In genomic region chr12:49187184-49187583, GRCh38 we compare ENCODE assay signal across 8 cellular contexts. TPM values are rescaled to one million over a fixed set of nuclear protein-coding genes. Genes with fewer than 3 reads are reported as not detected.
DNase-seq lines count a peak whose midpoint lies in the region; ATAC-seq lines count a peak whose summit lies in the region.

No MANE protein-coding gene starts in this region.

- H3K36me3 Mint-ChIP-seq in activated T-helper 17 cell treated with anti-CD3 and anti-CD28 coated beads, Interleukin-2, amount 50 U/mL, for 72 hours (ENCODE audit: low read depth), result peaks cover 52% of the 10 kb centered on the region
- peaks cover 17% of the 10 kb centered on the region for H3K36me3 Mint-ChIP-seq in stimulated activated memory B cell treated with anti-CD40 and anti-IgM and Interleukin-4, amounts not matched to agents 10 μg/mL and 1 μg/mL and 100 μg/mL, for 72 hours

- H3K14ac ChIP-seq in trophoblast cell (ENCODE audit: low read length), result no peak overlapping the region

- peaks cover 30 to 40% (median 32%) of the 10 kb centered on the region in 11 experiments for H3K36me3 ChIP-seq in BLaER1 treated with 17β-estradiol and CSF1 and Interleukin-3, amounts not matched to agents 10 nM and 100 nM
- peaks cover 16 to 20% of the 10 kb centered on the region in 2 experiments for H3K36me3 ChIP-seq in trophoblast cell (ENCODE audit: control insufficient read depth in 1 of 2, insufficient read depth in 2 of 2, low read length in 2 of 2)

- peaks cover 16% of the 10 kb centered on the region for H3K4me1 Mint-ChIP-seq in activated T-helper 17 cell treated with anti-CD3 and anti-CD28 coated beads, Interleukin-2, amount 50 U/mL, for 72 hours
- H3K4me1 Mint-ChIP-seq in stimulated activated memory B cell treated with anti-CD40 and anti-IgM and Interleukin-4, amounts not matched to agents 10 μg/mL and 1 μg/mL and 100 μg/mL, for 72 hours, result peaks cover 6% of the 10 kb centered on the region

- DNase-seq in NCI-H1105 (lab: John Stamatoyannopoulos, UW) (peak; percentile 37), Right ventricle myocardium superior (peak; percentile 66), trophoblast cell (no peak), SW 1271 (lab: John Stamatoyannopoulos, UW) (no peak)

- H3K9me3 ChIP-seq in BLaER1 treated with 17β-estradiol and CSF1 and Interleukin-3, amounts not matched to agents 10 nM and 100 nM (replicated peaks in 1 of 11), result no peaks in the 10 kb centered on the region
- H3K9me3 ChIP-seq in trophoblast cell (ENCODE audit: insufficient read depth, low read depth, low read length), result no peaks in the 10 kb centered on the region

- no peak overlapping the region for H2AFZ ChIP-seq in trophoblast cell (ENCODE audit: insufficient read depth, low read length, poor library complexity)

- H3K23ac ChIP-seq in trophoblast cell (ENCODE audit: low read length), result no peak overlapping the region

- H3K27ac Mint-ChIP-seq in activated T-helper 17 cell treated with anti-CD3 and anti-CD28 coated beads, Interleukin-2, amount 50 U/mL, for 72 hours, result peak overlapping the region; percentile 96
- H3K27ac Mint-ChIP-seq in stimulated activated memory B cell treated with anti-CD40 and anti-IgM and Interleukin-4, amounts not matched to agents 10 μg/mL and 1 μg/mL and 100 μg/mL, for 72 hours, result no peak overlapping the region

- peak overlapping the region; percentile 57 to 100 (median 92); a peak in 21 of 22 replicates for H3K9ac ChIP-seq in BLaER1 treated with 17β-estradiol and CSF1 and Interleukin-3, amounts not matched to agents 10 nM and 100 nM
- H3K9ac ChIP-seq in trophoblast cell (ENCODE audit: low read length), result peak overlapping the region; percentile 3

- WGBS in trophoblast cell (ENCODE audit: extremely low coverage, insufficient coverage, insufficient read length), result no CpG with 5 or more reads among the region's 5 CpGs

- H3K9me3 Mint-ChIP-seq in activated T-helper 17 cell treated with anti-CD3 and anti-CD28 coated beads, Interleukin-2, amount 50 U/mL, for 72 hours, result no peaks in the 10 kb centered on the region
- no peaks in the 10 kb centered on the region for H3K9me3 Mint-ChIP-seq in stimulated activated memory B cell treated with anti-CD40 and anti-IgM and Interleukin-4, amounts not matched to agents 10 μg/mL and 1 μg/mL and 100 μg/mL, for 72 hours

- no peak overlapping the region for H3K4ac ChIP-seq in trophoblast cell (ENCODE audit: low read depth, low read length)

- H3K4me3 Mint-ChIP-seq in activated T-helper 17 cell treated with anti-CD3 and anti-CD28 coated beads, Interleukin-2, amount 50 U/mL, for 72 hours, result peak overlapping the region; percentile 94
- H3K4me3 Mint-ChIP-seq in stimulated activated memory B cell treated with anti-CD40 and anti-IgM and Interleukin-4, amounts not matched to agents 10 μg/mL and 1 μg/mL and 100 μg/mL, for 72 hours, result no peak overlapping the region

- H2BK120ac ChIP-seq in trophoblast cell (ENCODE audit: insufficient read depth, low read length, poor library complexity), result no peak overlapping the region

- peaks cover 7% of the 10 kb centered on the region for H3K79me1 ChIP-seq in trophoblast cell (ENCODE audit: low read length)

- H3K79me2 ChIP-seq in trophoblast cell (ENCODE audit: control insufficient read depth, insufficient read depth, low read length, poor library complexity), result peaks cover 7% of the 10 kb centered on the region

- intact Hi-C loops in Right ventricle myocardium superior (cut with DNase I), result no loop called here

- H3K27ac ChIP-seq in BLaER1 treated with 17β-estradiol and CSF1 and Interleukin-3, amounts not matched to agents 10 nM and 100 nM, result peak overlapping the region in 5 of 11 experiments; percentile 35 to 99 (median 95); a peak in 8 of 22 replicates
- H3K27ac ChIP-seq in trophoblast cell (ENCODE audit: low read depth, low read length), result no peak overlapping the region

- H3K4me2 ChIP-seq in BLaER1 treated with 17β-estradiol and CSF1 and Interleukin-3, amounts not matched to agents 10 nM and 100 nM, result peak overlapping the region; percentile 77 to 98 (median 92)
- H3K4me2 ChIP-seq in trophoblast cell (ENCODE audit: low read length), result peak overlapping the region; percentile 44

- no peak overlapping the region for H4K91ac ChIP-seq in trophoblast cell (ENCODE audit: low read depth, low read length)

- no peak overlapping the region for H4K12ac ChIP-seq in trophoblast cell (ENCODE audit: low read depth, low read length)

- no peak overlapping the region for H2BK12ac ChIP-seq in trophoblast cell (ENCODE audit: low read length)

- ATAC-seq in activated T-helper 17 cell treated with anti-CD3 and anti-CD28 coated beads, Interleukin-2, amount 50 U/mL, for 72 hours (replicated peaks), result no peak
- ATAC-seq in Right ventricle myocardium superior (ENCODE audit: poor library complexity) (peak; percentile 46), GM18498 (IDR thresholded peaks at IDR 0.05; ENCODE audit: unreplicated experiment) (no peak)
- ATAC-seq in stimulated activated memory B cell treated with anti-CD40 and anti-IgM and Interleukin-4, amounts not matched to agents 10 μg/mL and 1 μg/mL and 100 μg/mL, for 72 hours, result no peak

- peak overlapping the region; percentile 76 to 99 (median 92) for H3K4me3 ChIP-seq in BLaER1 treated with 17β-estradiol and CSF1 and Interleukin-3, amounts not matched to agents 10 nM and 100 nM
- no peak overlapping the region for H3K4me3 ChIP-seq in trophoblast cell (ENCODE audit: low read depth, low read length)

- H3K27me3 Mint-ChIP-seq in activated T-helper 17 cell treated with anti-CD3 and anti-CD28 coated beads, Interleukin-2, amount 50 U/mL, for 72 hours, result no peaks in the 10 kb centered on the region
- H3K27me3 Mint-ChIP-seq in stimulated activated memory B cell treated with anti-CD40 and anti-IgM and Interleukin-4, amounts not matched to agents 10 μg/mL and 1 μg/mL and 100 μg/mL, for 72 hours, result no peaks in the 10 kb centered on the region

- H3K18ac ChIP-seq in trophoblast cell (ENCODE audit: low read length), result no peak overlapping the region

- H2BK5ac ChIP-seq in trophoblast cell (ENCODE audit: low read depth, low read length, poor library complexity), result no peak overlapping the region

- no peaks in the 10 kb centered on the region for H3K27me3 ChIP-seq in BLaER1 treated with 17β-estradiol and CSF1 and Interleukin-3, amounts not matched to agents 10 nM and 100 nM
- H3K27me3 ChIP-seq in trophoblast cell (ENCODE audit: insufficient read depth, low read length), result no peaks in the 10 kb centered on the region

- H3K4me1 ChIP-seq in BLaER1 treated with 17β-estradiol and CSF1 and Interleukin-3, amounts not matched to agents 10 nM and 100 nM, result peaks cover 24 to 37% (median 27%) of the 10 kb centered on the region in 10 experiments
- peaks cover 0 to 2% of the 10 kb centered on the region in 2 experiments for H3K4me1 ChIP-seq in trophoblast cell (ENCODE audit: control insufficient read depth in 1 of 2, insufficient read depth in 2 of 2, low read length in 2 of 2)

- no peak overlapping the region for H4K8ac ChIP-seq in trophoblast cell (ENCODE audit: low read depth, low read length)

- peaks cover 13 to 43% (median 25%) of the 10 kb centered on the region in 11 experiments; a peak in 19 of 22 replicates for H4K20me1 ChIP-seq in BLaER1 treated with 17β-estradiol and CSF1 and Interleukin-3, amounts not matched to agents 10 nM and 100 nM

- H2AK5ac ChIP-seq in trophoblast cell (ENCODE audit: low read length), result no peak overlapping the region

RNA-seq across cellular contexts. Expression of gene TUBA1A, which starts 1.7 kb away (rescaled TPM):
- 10 to 100 TPM; 57.9 to 72.6 TPM for total RNA-seq in activated T-helper 17 cell treated with anti-CD3 and anti-CD28 coated beads, Interleukin-2, amount 50 U/mL, for 72 hours
- 88.1 TPM for total RNA-seq in Right ventricle myocardium superior
- 395 and 404 TPM in 2 replicates for polyA plus RNA-seq in trophoblast cell (2013)

RNA-seq across cellular contexts. Expression of gene TUBA1B, which starts 56.0 kb away (rescaled TPM):
- 1,000 to 10,000 TPM; 1,357 to 2,653 TPM for total RNA-seq in activated T-helper 17 cell treated with anti-CD3 and anti-CD28 coated beads, Interleukin-2, amount 50 U/mL, for 72 hours
- total RNA-seq in Right ventricle myocardium superior, result 333 TPM
- 1,793 and 1,895 TPM in 2 replicates for polyA plus RNA-seq in trophoblast cell (2013)

Comparison
In these comparisons a context has a peak if more than half of its experiments do, and no peak if none do; other contexts are left out.
1. DNase-seq: peak in NCI-H1105 (single experiment) and Right ventricle myocardium superior (single experiment); none in trophoblast cell (0 of 2) and SW 1271 (0 of 2).